Comparison of ENCODE assay signal across 8 cellular contexts in genomic region chr12:71746983-71747611, GRCh38. TPM values are rescaled to one million over a fixed set of nuclear protein-coding genes. Genes with fewer than 3 reads are reported as not detected.
DNase-seq lines count a peak whose midpoint lies in the region; ATAC-seq and TF ChIP-seq lines count a peak whose summit lies in the region.

No MANE protein-coding gene starts in this region.

- peak; percentile 0 for DNase-seq in NK-92 treated with Interleukin-12 subunit alpha and Interleukin-12 subunit beta, amount 100 ng/mL, for 24 hours (lab: John Stamatoyannopoulos, UW)
- DNase-seq in NK-92 (lab: John Stamatoyannopoulos, UW; ENCODE audit: unreplicated experiment) (no peak), HCT116 (ENCODE audit: low read depth, low spot score) (peak; percentile 49), LNCaP clone FGC (ENCODE audit: low read depth) (peak; percentile 48), SHP77 treated with DMSO at 0.1 percent for 48 hours (lab: John Stamatoyannopoulos, UW) (peak; percentile 46), heart right ventricle (peak in 1 of 2 donors; percentile 28), renal cortical epithelial cell (ENCODE audit: low read depth) (peak; percentile 68)
- peak; percentile 30 for DNase-seq in activated naive CD8-positive, alpha-beta T cell treated with anti-CD3 and anti-CD28 coated beads, Interleukin-2, amount 10 ng/mL, durations not matched to agents 7 days and 5 days

- H3K9me2 ChIP-seq in HCT116 (ENCODE audit: insufficient read depth), result no peaks in the 10 kb centered on the region

- WGBS in heart right ventricle, 2 donors, result 22 to 29% methylated on average over 4 of the region's 4 CpGs

- peaks cover 1% of the 10 kb centered on the region for H3K4me1 Mint-ChIP-seq in activated naive CD8-positive, alpha-beta T cell treated with anti-CD3 and anti-CD28 coated beads, Interleukin-2, amount 10 ng/mL, durations not matched to agents 7 days and 5 days

- ATAC-seq in HCT116, result peak; percentile 90
- peak; percentile 56 for ATAC-seq in activated naive CD8-positive, alpha-beta T cell treated with anti-CD3 and anti-CD28 coated beads, Interleukin-2, amount 10 ng/mL, durations not matched to agents 7 days and 5 days (ENCODE audit: low read depth)
- peak; percentile 72 to 88 (median 78) for ATAC-seq in heart right ventricle

- intact Hi-C loops in HCT116 (cut with micrococcal nuclease), result loop anchor here (1.0 to 10.0 kb wide), 6 partner anchors 83 to 1015 kb away; partner anchors contain the start of gene THAP2
- intact Hi-C loops in heart right ventricle (cut with DNase I), result loop anchor here (2.0 to 10.0 kb wide), 9 partner anchors 60 to 332 kb away; partner anchors contain the start of genes TMEM19 (in 2 of the 10), THAP2 (in 1 of the 10) and ZFC3H1 (in 1 of the 10)

- TF ChIP-seq POLR2A in HCT116 (IDR thresholded peaks at IDR 0.05; ENCODE audit: borderline replicate concordance, extremely low read depth, insufficient read depth, insufficient read length), result no peak

- no peak overlapping the region for H3K4me3 ChIP-seq in HCT116 (replicated peaks in 1 of 2; ENCODE audit: low read depth in 1 of 2, low read length in 2 of 2)
- H3K4me3 ChIP-seq in LNCaP clone FGC (ENCODE audit: low read depth, low read length), result no peak overlapping the region
- no peak overlapping the region for H3K4me3 ChIP-seq in heart right ventricle

- H3K27me3 ChIP-seq in HCT116 (ENCODE audit: insufficient read depth, low read length) (peaks cover 7% of the 10 kb centered on the region; the same call in 1 of the 2 replicates), heart right ventricle (peaks cover 0 to 14% (median 0%) of the 10 kb centered on the region in 7 donors)

- no peaks in the 10 kb centered on the region for H3K79me2 ChIP-seq in HCT116 (ENCODE audit: insufficient read depth, low read length)

- H3K9ac ChIP-seq in HCT116 (ENCODE audit: low read length), result no peak overlapping the region

- no peak overlapping the region for H3K27ac Mint-ChIP-seq in activated naive CD8-positive, alpha-beta T cell treated with anti-CD3 and anti-CD28 coated beads, Interleukin-2, amount 10 ng/mL, durations not matched to agents 7 days and 5 days

- H3K9me3 ChIP-seq in HCT116 (ENCODE audit: control insufficient read depth in 1 of 2, insufficient read depth in 1 of 2, low read depth in 1 of 2, low read length in 2 of 2) (no peaks in the 10 kb centered on the region), heart right ventricle (no peaks in the 10 kb centered on the region)

- H4K20me1 ChIP-seq in HCT116 (ENCODE audit: insufficient read depth), result no peaks in the 10 kb centered on the region

- BruUV-seq in HCT116 (replicated peaks; lab: Mats Ljungman, UMichigan), result no TSS peak

- no peaks in the 10 kb centered on the region for H3K9me3 Mint-ChIP-seq in activated naive CD8-positive, alpha-beta T cell treated with anti-CD3 and anti-CD28 coated beads, Interleukin-2, amount 10 ng/mL, durations not matched to agents 7 days and 5 days

- H3K4me1 ChIP-seq in HCT116 (ENCODE audit: control insufficient read depth in 1 of 2, insufficient read depth in 2 of 2, low read length in 2 of 2) (no peaks in the 10 kb centered on the region), heart right ventricle (peaks cover 0 to 3% (median 0%) of the 10 kb centered on the region in 9 donors)

- no peaks in the 10 kb centered on the region for H3K36me3 Mint-ChIP-seq in activated naive CD8-positive, alpha-beta T cell treated with anti-CD3 and anti-CD28 coated beads, Interleukin-2, amount 10 ng/mL, durations not matched to agents 7 days and 5 days

- POLR2A ChIA-PET in HCT116 (lab: Charles Lee), result interaction anchor here (0.7 to 1.6 kb wide), 4 partner anchors 20 to 111 kb away, joined by 3 to 7 read pairs (median 4); partner anchors contain the start of genes THAP2, TMEM19 and ZFC3H1
- POLR2A ChIA-PET in activated naive CD8-positive, alpha-beta T cell treated with anti-CD3 and anti-CD28 coated beads, Interleukin-2, amount 10 ng/mL, durations not matched to agents 7 days and 5 days (lab: Charles Lee), result interaction anchor here (0.6 to 1.2 kb wide), 2 partner anchors 61 to 84 kb away, joined by 3 read pairs; partner anchors contain the start of gene TMEM19

- CTCF ChIA-PET in HCT116 (lab: Charles Lee), result interaction anchor here (0.6 to 3.5 kb wide), 27 partner anchors 9 to 1014 kb away, joined by 3 to 39 read pairs (median 4); partner anchors contain the start of genes THAP2, TMEM19 and ZFC3H1

- RAD21 ChIA-PET in HCT116 (lab: Charles Lee; ENCODE audit: low non-redundant PET in 1 of 2, low total read pairs in 2 of 2, uncharacterized antibody in 2 of 2, unreplicated experiment in 2 of 2), result interaction anchor here (0.7 to 1.6 kb wide), 7 partner anchors 9 to 331 kb away, joined by 3 to 6 read pairs (median 5); partner anchors contain the start of genes THAP2 (in 2 of the 2) and ZFC3H1 (in 2 of the 2)

- H3K4me3 Mint-ChIP-seq in activated naive CD8-positive, alpha-beta T cell treated with anti-CD3 and anti-CD28 coated beads, Interleukin-2, amount 10 ng/mL, durations not matched to agents 7 days and 5 days, result no peak overlapping the region

- H3K27ac ChIP-seq in HCT116 (ENCODE audit: low read depth, low read length) (no peak overlapping the region), heart right ventricle (no peak overlapping the region)

- peak overlapping the region; percentile 22; the same call in 1 of the 2 replicates for H3K4me2 ChIP-seq in HCT116 (ENCODE audit: low read length)

- peak; percentile 93 for TF ChIP-seq RAD21 in HCT116 (IDR thresholded peaks at IDR 0.05; ENCODE audit: low read depth)

- peak overlapping the region; percentile 96 for H2AFZ ChIP-seq in HCT116 (ENCODE audit: low read depth, low read length, poor library complexity, severe bottlenecking)

- TF ChIP-seq CTCF in HCT116 (IDR thresholded peaks at IDR 0.05 in 2 of 3, conservative IDR thresholded peaks at IDR 0.05 in 1 of 3; ENCODE audit: borderline replicate concordance in 1 of 3, insufficient read depth in 1 of 3, low read depth in 2 of 3, low read length in 2 of 3), result peak; percentile 59 to 81 (median 76)
- TF ChIP-seq CTCF in LNCaP clone FGC (IDR thresholded peaks at IDR 0.05; ENCODE audit: control insufficient read depth, extremely low read depth, insufficient read depth), result peak; percentile 86
- TF ChIP-seq CTCF in heart right ventricle (IDR thresholded peaks at IDR 0.05), result peak; percentile 54 to 83 (median 74)

- H3K36me3 ChIP-seq in HCT116 (ENCODE audit: control insufficient read depth in 1 of 2, insufficient read depth in 2 of 2, low read length in 2 of 2) (no peaks in the 10 kb centered on the region), heart right ventricle (no peaks in the 10 kb centered on the region)

- peaks cover 42% of the 10 kb centered on the region for H3K27me3 Mint-ChIP-seq in activated naive CD8-positive, alpha-beta T cell treated with anti-CD3 and anti-CD28 coated beads, Interleukin-2, amount 10 ng/mL, durations not matched to agents 7 days and 5 days

TF ChIP-seq in HCT116, 20 proteins besides CTCF, POLR2A, EP300 and RAD21:
- TF ChIP-seq YY1 (IDR thresholded peaks at IDR 0.05; ENCODE audit: extremely low read depth, insufficient replicate concordance, low read depth, low read length) (peak; percentile 8), ZBTB33 (IDR thresholded peaks at IDR 0.05; ENCODE audit: extremely low read depth, insufficient replicate concordance, low read length) (no peak), CEBPB (IDR thresholded peaks at IDR 0.05; ENCODE audit: low read depth) (peak; percentile 34; the same call in 1 of the 2 replicates)

RNA-seq across cellular contexts. Expression of gene RAB21, which starts 7.6 kb away (rescaled TPM):
- 57.1 TPM for total RNA-seq in HCT116 (2021; ENCODE audit: unreplicated experiment)
- 20.0 and 22.2 TPM in 2 replicates for polyA plus RNA-seq in HCT116 (2012)
- 10 to 100 TPM; 63.8 to 66.3 TPM for total RNA-seq in activated naive CD8-positive, alpha-beta T cell treated with anti-CD3 and anti-CD28 coated beads, Interleukin-2, amount 10 ng/mL, durations not matched to agents 7 days and 5 days
- total RNA-seq in heart right ventricle, result 100 to 1,000 TPM; 137 to 271 (median 211) TPM
- 10 to 100 TPM; 10.2 to 37.6 TPM for polyA plus RNA-seq in heart right ventricle
- 41.8 and 78.7 TPM in 2 replicates for total RNA-seq in renal cortical epithelial cell
